24 cellular contexts compared by ENCODE assay signal in the genomic region with DNA sequence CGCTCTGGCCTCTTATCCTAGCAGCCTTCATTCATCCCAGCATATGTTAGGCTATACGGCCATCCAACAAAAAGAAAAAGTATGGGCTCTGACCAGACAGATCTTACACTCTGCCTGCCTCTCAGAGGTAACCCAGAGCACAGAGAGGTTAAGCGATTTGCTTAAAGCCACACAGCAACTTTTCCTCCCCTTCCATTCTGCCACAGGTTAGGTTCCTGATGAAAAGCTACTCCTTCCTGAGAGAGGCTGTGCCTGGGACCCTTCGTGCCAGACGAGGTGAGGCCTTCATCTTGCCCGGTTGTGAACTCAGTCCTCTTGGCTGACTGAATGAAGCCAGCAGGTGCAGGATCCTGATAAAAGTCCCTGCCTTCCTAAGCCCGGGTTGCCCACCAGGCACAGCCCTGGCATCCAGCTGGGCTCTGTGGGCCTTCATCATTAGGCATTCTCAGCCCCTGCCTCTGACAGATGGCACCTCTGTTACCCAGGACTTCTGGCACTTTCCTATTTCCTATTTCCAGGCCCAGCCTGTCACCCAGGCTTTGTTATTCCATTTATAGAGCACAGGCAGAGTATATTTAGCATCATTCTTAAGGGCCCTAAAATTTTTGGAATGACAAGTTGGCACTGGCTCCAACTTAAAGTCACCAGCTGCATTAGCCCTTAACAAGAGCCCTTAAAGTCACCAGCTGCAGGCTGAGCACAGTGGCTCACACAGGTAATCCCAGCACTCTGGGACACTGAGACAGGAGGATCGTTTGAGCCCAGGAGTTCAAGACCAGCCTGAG. TPM values are rescaled to one million over a fixed set of nuclear protein-coding genes. Genes with fewer than 3 reads are reported as not detected.
DNase-seq lines count a peak whose midpoint lies in the region; ATAC-seq and TF ChIP-seq lines count a peak whose summit lies in the region.
"Had no signal": no experiment of that assay in that cellular context is flagged by ENCODE, and none has a peak within 500 bp of the region (broad histone marks: within the 10 kb centered on the region; RNA-seq: fewer than 3 reads in every experiment).

No MANE protein-coding gene starts in this region.

- H3K56ac ChIP-seq in IMR-90 (ENCODE audit: extremely low read depth, insufficient read depth, low read length) = no peak overlapping the region

- no peaks in the 10 kb centered on the region for H4K20me1 ChIP-seq in IMR-90 (ENCODE audit: insufficient read depth, low read length)

- in situ Hi-C loops in G401 (cut with HindIII; ENCODE audit: low sequenced_read_pairs) = no loop called here
- in situ Hi-C loops in IMR-90 (cut with MboI; ENCODE audit: low sequenced_read_pairs) = no loop called here

- H3K79me1 ChIP-seq in IMR-90 (ENCODE audit: low read depth in 1 of 2, low read length in 2 of 2) = no peaks in the 10 kb centered on the region
- H3K79me1 ChIP-seq in neuronal stem cell (ENCODE audit: low read depth, low read length) = no peaks in the 10 kb centered on the region

- H3K36me3 Mint-ChIP-seq in natural killer cell = no peaks in the 10 kb centered on the region
- H3K36me3 Mint-ChIP-seq: activated naive CD8-positive, alpha-beta T cell treated with anti-CD3 and anti-CD28 coated beads for 36 hours had no signal

- H3K4me3 ChIP-seq in IMR-90 (ENCODE audit: insufficient read depth, low read depth, low read length) (no peak overlapping the region), neuronal stem cell (ENCODE audit: low read length in 2 of 2) (no peak overlapping the region)
- H3K4me3 ChIP-seq: breast epithelium, pancreas, smooth muscle cell had no signal

- H3K27ac ChIP-seq in IMR-90 (ENCODE audit: insufficient read depth, low read length) (no peak overlapping the region), neuronal stem cell (replicated peaks; ENCODE audit: low read length) (no peak overlapping the region)
- H3K27ac ChIP-seq: breast epithelium, pancreas had no signal

- H4K91ac ChIP-seq in IMR-90 (ENCODE audit: insufficient read depth, low read depth, low read length) = no peak overlapping the region
- H4K91ac ChIP-seq in neuronal stem cell (ENCODE audit: low read depth, low read length, poor library complexity) = no peak overlapping the region

- H3K4me1 Mint-ChIP-seq in natural killer cell = no peaks in the 10 kb centered on the region
- H3K4me1 Mint-ChIP-seq: activated naive CD8-positive, alpha-beta T cell treated with anti-CD3 and anti-CD28 coated beads for 36 hours; B cell had no signal

- no peaks in the 10 kb centered on the region for H3K36me3 ChIP-seq in IMR-90 (ENCODE audit: control insufficient read depth, insufficient read depth, low read length)
- no peaks in the 10 kb centered on the region for H3K36me3 ChIP-seq in neuronal stem cell (replicated peaks in 1 of 2; ENCODE audit: control insufficient read depth in 2 of 2, insufficient read depth in 2 of 2, low read length in 2 of 2)
- H3K36me3 ChIP-seq: breast epithelium, pancreas had no signal

- H3K9me3 ChIP-seq in IMR-90 (ENCODE audit: control insufficient read depth, insufficient read depth, low read length) (no peaks in the 10 kb centered on the region), neuronal stem cell (replicated peaks in 1 of 2; ENCODE audit: control insufficient read depth in 2 of 2, insufficient read depth in 1 of 2, low read depth in 1 of 2, low read length in 2 of 2) (no peaks in the 10 kb centered on the region)
- H3K9me3 ChIP-seq: breast epithelium, pancreas had no signal

- H3K9me1 ChIP-seq in IMR-90 (ENCODE audit: insufficient read depth, low read length) = no peaks in the 10 kb centered on the region; the same call in 1 of the 2 replicates

- H3K9ac ChIP-seq in IMR-90 (ENCODE audit: low read depth, low read length) (no peak overlapping the region), neuronal stem cell (ENCODE audit: low read depth, low read length, poor library complexity) (no peak overlapping the region)

- H2BK12ac ChIP-seq in neuronal stem cell (ENCODE audit: low read length) = no peak overlapping the region

- POLR2A ChIA-PET in IMR-90 (lab: Charles Lee; ENCODE audit: unreplicated experiment) = no interaction called here

- H3K27me3 ChIP-seq in IMR-90 (ENCODE audit: control insufficient read depth, insufficient read depth, low read length) (peaks cover 2% of the 10 kb centered on the region; the same call in 1 of the 2 replicates), neuronal stem cell (ENCODE audit: control insufficient read depth in 3 of 3, insufficient read depth in 3 of 3, low read depth in 1 of 3, low read length in 3 of 3) (peaks cover 0 to 11% (median 0%) of the 10 kb centered on the region in 3 experiments)
- H3K27me3 ChIP-seq: breast epithelium, pancreas had no signal

- peaks cover 0 to 7% of the 10 kb centered on the region in 2 donors for H3K27me3 Mint-ChIP-seq in natural killer cell (ENCODE audit: low read depth in 2 of 2)
- H3K27me3 Mint-ChIP-seq: activated CD8-positive, alpha-beta T cell treated with anti-CD3 and anti-CD28 coated beads for 36 hours; activated naive CD8-positive, alpha-beta T cell treated with anti-CD3 and anti-CD28 coated beads for 36 hours had no signal

- H3K23ac ChIP-seq in IMR-90 (ENCODE audit: low read depth, low read length) (no peak overlapping the region), neuronal stem cell (ENCODE audit: low read depth, low read length, poor library complexity) (no peak overlapping the region)

- H4K8ac ChIP-seq in IMR-90 (ENCODE audit: low read depth in 2 of 2, low read length in 2 of 2) (no peak overlapping the region), neuronal stem cell (ENCODE audit: low read depth, low read length) (no peak overlapping the region)

- H3K9me3 Mint-ChIP-seq in natural killer cell = no peaks in the 10 kb centered on the region
- H3K9me3 Mint-ChIP-seq: activated CD8-positive, alpha-beta T cell treated with anti-CD3 and anti-CD28 coated beads for 36 hours; activated naive CD8-positive, alpha-beta T cell treated with anti-CD3 and anti-CD28 coated beads for 36 hours had no signal

- H3K4me1 ChIP-seq in IMR-90 (ENCODE audit: control insufficient read depth, insufficient read depth, low read length) (no peaks in the 10 kb centered on the region), neuronal stem cell (ENCODE audit: control insufficient read depth in 2 of 2, insufficient read depth in 1 of 2, low read depth in 1 of 2, low read length in 2 of 2) (peaks cover 0 to 2% of the 10 kb centered on the region in 2 donors)
- H3K4me1 ChIP-seq: breast epithelium, pancreas had no signal

- no peak overlapping the region for H3K27ac Mint-ChIP-seq in natural killer cell
- H3K27ac Mint-ChIP-seq: activated CD8-positive, alpha-beta T cell treated with anti-CD3 and anti-CD28 coated beads for 36 hours; activated naive CD8-positive, alpha-beta T cell treated with anti-CD3 and anti-CD28 coated beads for 36 hours; B cell had no signal

- no peak overlapping the region for H3K4me3 Mint-ChIP-seq in natural killer cell
- H3K4me3 Mint-ChIP-seq: activated CD8-positive, alpha-beta T cell treated with anti-CD3 and anti-CD28 coated beads for 36 hours; activated naive CD8-positive, alpha-beta T cell treated with anti-CD3 and anti-CD28 coated beads for 36 hours; B cell had no signal

- H2BK20ac ChIP-seq in IMR-90 (ENCODE audit: low read depth, low read length) = no peak overlapping the region

- DNase-seq in G401 (ENCODE audit: low spot score) (peak; percentile 46), IMR-90 (no peak), Right ventricle myocardium inferior (ENCODE audit: missing footprints) (no peak), neuronal stem cell (ENCODE audit: low spot score) (no peak), natural killer cell (no peak), GOT3 (lab: John Stamatoyannopoulos, UW) (no peak), GM19238 (ENCODE audit: insufficient read length, low spot score) (no peak)
- DNase-seq in activated T-cell treated with anti-CD3 and anti-CD28 coated beads, Interleukin-2, amount 50 U/mL, for 1 hour = no peak
- DNase-seq: activated CD8-positive, alpha-beta T cell treated with anti-CD3 and anti-CD28 coated beads for 36 hours; COR-L47; GDM1; NCI-H187; NCI-H510A treated with DMSO at 0.1 percent for 48 hours; SIG-M5; stimulated activated CD4-positive, alpha-beta T cell treated with anti-CD3 and anti-CD28 coated beads, Interleukin-4, amount 100 ng/mL, for 4 hours; T-helper 2 cell had no signal

- H2BK5ac ChIP-seq in IMR-90 (ENCODE audit: low read depth, low read length, poor library complexity, severe bottlenecking) = no peak overlapping the region
- no peak overlapping the region for H2BK5ac ChIP-seq in neuronal stem cell (ENCODE audit: low read length)

- no peak overlapping the region for H2AK5ac ChIP-seq in IMR-90 (ENCODE audit: low read depth, low read length)
- no peak overlapping the region for H2AK5ac ChIP-seq in neuronal stem cell (ENCODE audit: low read depth, low read length)

- intact Hi-C loops in IMR-90 (cut with micrococcal nuclease) (no loop called here), Right ventricle myocardium inferior (cut with DNase I) (no loop called here), natural killer cell (cut with micrococcal nuclease) (no loop called here)

- H4K5ac ChIP-seq in IMR-90 (ENCODE audit: low read depth, low read length) = no peak overlapping the region

- peak overlapping the region; percentile 8 for H2AFZ ChIP-seq in IMR-90 (replicated peaks; ENCODE audit: low read length, poor library complexity)
- H2AFZ ChIP-seq in neuronal stem cell (ENCODE audit: low read length) = no peak overlapping the region

- CTCF ChIA-PET in IMR-90 (lab: Yijun Ruan, JAX) = interaction anchor here (0.5 to 1.2 kb wide), 2 partner anchors 11 to 21 kb away, joined by 3 to 4 read pairs; no protein-coding TSS in a partner anchor

- no peak overlapping the region for H2AK9ac ChIP-seq in IMR-90 (replicated peaks; ENCODE audit: low read depth, low read length, poor library complexity)

- no peak for TF ChIP-seq POLR2A in IMR-90 (IDR thresholded peaks at IDR 0.05; ENCODE audit: low read depth, low read length)

- dilution Hi-C loops in IMR-90 (cut with HindIII; ENCODE audit: low sequenced_read_pairs, unreplicated experiment) = no loop called here

- no peak overlapping the region for H3K14ac ChIP-seq in IMR-90 (replicated peaks; ENCODE audit: low read depth, low read length)
- H3K14ac ChIP-seq in neuronal stem cell (ENCODE audit: low read length) = no peak overlapping the region

- H3K4ac ChIP-seq in IMR-90 (ENCODE audit: low read depth, low read length) (no peak overlapping the region), neuronal stem cell (ENCODE audit: low read length) (no peak overlapping the region)

- no peak for ATAC-seq in IMR-90 (ENCODE audit: low read depth)
- peak; percentile 88 for ATAC-seq in Right ventricle myocardium inferior
- no peak for ATAC-seq in natural killer cell
- ATAC-seq: activated CD8-positive, alpha-beta T cell treated with anti-CD3 and anti-CD28 coated beads for 36 hours; pancreas had no signal

- H3K4me2 ChIP-seq in IMR-90 (ENCODE audit: low read depth, low read length) (no peak overlapping the region), neuronal stem cell (ENCODE audit: insufficient read depth, low read length, poor library complexity, severe bottlenecking) (no peak overlapping the region)
- H3K4me2 ChIP-seq: smooth muscle cell had no signal

- TF ChIP-seq CTCF in IMR-90 (conservative IDR thresholded peaks at IDR 0.05; ENCODE audit: low read depth, low read length) (no peak), natural killer cell (IDR thresholded peaks at IDR 0.05) (no peak)

- 85% methylated on average over 5 of the region's 8 CpGs; no CpG with 5 or more reads in 1 of the 2 experiments for WGBS in IMR-90 (ENCODE audit: extremely low coverage in 2 of 2, insufficient read length in 1 of 2), 2 experiments
- WGBS in neuronal stem cell (ENCODE audit: extremely low coverage in 2 of 2, insufficient read length in 2 of 2, insufficient replicate concordance in 1 of 2), 2 donors = no CpG with 5 or more reads among the region's 8 CpGs

- BruUV-seq in IMR-90 (replicated peaks; lab: Mats Ljungman, UMichigan) = no TSS peak

- H2BK120ac ChIP-seq in IMR-90 (ENCODE audit: low read depth, low read length) (no peak overlapping the region), neuronal stem cell (ENCODE audit: low read depth, low read length) (no peak overlapping the region)

- no peak for TF ChIP-seq RAD21 in IMR-90 (IDR thresholded peaks at IDR 0.05; ENCODE audit: low read length)

- H2BK15ac ChIP-seq in IMR-90 (ENCODE audit: low read depth, low read length) (no peak overlapping the region), neuronal stem cell (ENCODE audit: low read length) (peak overlapping the region; percentile 6)

- H3K18ac ChIP-seq in IMR-90 (ENCODE audit: low read depth, low read length) = no peak overlapping the region
- H3K18ac ChIP-seq in neuronal stem cell (ENCODE audit: low read length) = peak overlapping the region; percentile 38

RNA-seq across cellular contexts. Expression of a gene that starts 12.8 kb away (rescaled TPM):
- not detected in 2 replicates for total RNA-seq in G401 (2014; rRNA removed; shearing (Covaris generic))
- under 0.01 and 0.18 TPM in 2 replicates for total RNA-seq in IMR-90 (2012; rRNA removed)
- polyA plus RNA-seq in IMR-90 (2012; rRNA removed) = 0.39 and 0.55 TPM in 2 replicates
- polyA plus RNA-seq in IMR-90 (2012; cell fraction: cytosol; rRNA removed) = 0.18 and 0.27 TPM in 2 replicates
- 0.52 and 1.3 TPM in 2 replicates for polyA plus RNA-seq in IMR-90 (2012; cell fraction: nucleus; rRNA removed; ENCODE audit: low replicate concordance)
- total RNA-seq in Right ventricle myocardium inferior = not detected
- not detected for polyA plus RNA-seq in neuronal stem cell (2013, experiment 1 of 2)
- not detected for polyA plus RNA-seq in neuronal stem cell (2013, experiment 2 of 2)
- total RNA-seq in natural killer cell = not detected
- total RNA-seq: B cell, glomerular endothelial cell, MCF 10A, smooth muscle cell, temporal lobe had no signal
- polyA plus RNA-seq: smooth muscle cell had no signal

RNA-seq across cellular contexts. Expression of a gene that starts 18.6 kb away (rescaled TPM):
- 29.3 and 50.2 TPM in 2 replicates for total RNA-seq in G401 (2014; rRNA removed; shearing (Covaris generic))
- total RNA-seq in IMR-90 (2012; rRNA removed) (124 and 140 TPM in 2 replicates), Right ventricle myocardium inferior (54.3 TPM), natural killer cell (under 1 TPM in 1 of 3 donors, not detected in 2; 0.61 TPM)
- 337 and 373 TPM in 2 replicates for polyA plus RNA-seq in IMR-90 (2012; rRNA removed)
- polyA plus RNA-seq in IMR-90 (2012; cell fraction: cytosol; rRNA removed) = 592 and 623 TPM in 2 replicates
- polyA plus RNA-seq in IMR-90 (2012; cell fraction: nucleus; rRNA removed; ENCODE audit: low replicate concordance) = 90.7 and 186 TPM in 2 replicates
- 0.43 TPM for polyA plus RNA-seq in neuronal stem cell (2013, experiment 1 of 2)
- 0.53 TPM for polyA plus RNA-seq in neuronal stem cell (2013, experiment 2 of 2)
- total RNA-seq: B cell had no signal

RNA-seq across cellular contexts. Expression of a gene that starts 36.9 kb away (rescaled TPM):
- 16.7 and 21.4 TPM in 2 replicates for total RNA-seq in G401 (2014; rRNA removed; shearing (Covaris generic))
- 21.7 and 25.6 TPM in 2 replicates for total RNA-seq in IMR-90 (2012; rRNA removed)
- 27.8 and 28.8 TPM in 2 replicates for polyA plus RNA-seq in IMR-90 (2012; rRNA removed)
- 20.9 and 26.7 TPM in 2 replicates for polyA plus RNA-seq in IMR-90 (2012; cell fraction: cytosol; rRNA removed)
- polyA plus RNA-seq in IMR-90 (2012; cell fraction: nucleus; rRNA removed; ENCODE audit: low replicate concordance) = 24.4 and 31.3 TPM in 2 replicates
- total RNA-seq in Right ventricle myocardium inferior = 41.0 TPM
- polyA plus RNA-seq in neuronal stem cell (2013, experiment 1 of 2) = 3.1 TPM
- 3.1 TPM for polyA plus RNA-seq in neuronal stem cell (2013, experiment 2 of 2)
- 10 to 100 TPM; 32.6 to 48.0 (median 42.6) TPM for total RNA-seq in natural killer cell

Comparison
In these comparisons a context has a peak if more than half of its experiments do, and no peak if none do; other contexts are left out.
1. RNA of a gene that starts 18.6 kb away (total RNA-seq): 124 to 140 TPM in IMR-90, 54.3 TPM in Right ventricle myocardium inferior (single experiment) and 29.3 to 50.2 TPM in G401; 0.61 TPM in natural killer cell; every median in the first group is over 10 times any median in the second.